In genomic region chr15:49620174-49620573, GRCh38 we compare ENCODE assay signal across 8 cellular contexts. TPM values are rescaled to one million over a fixed set of nuclear protein-coding genes. Genes with fewer than 3 reads are reported as not detected.
A peak's percentile ranks its signal among the peaks of the same experiment; 100 is the strongest.
DNase-seq lines count a peak whose midpoint lies in the region; ATAC-seq, FAIRE-seq and TF ChIP-seq lines count a peak whose summit lies in the region.

No MANE protein-coding gene starts in this region.

- DNase-seq in EH (ENCODE audit: low read depth) (peak; percentile 42), IMR-90 (peak; percentile 33), right cardiac atrium (no peak), skeletal muscle cell (ENCODE audit: low read depth) (no peak), GM19240 (ENCODE audit: insufficient read length, low spot score) (no peak), frontal cortex (ENCODE audit: low spot score in 2 of 2) (no peak), NCI-H2171 (lab: John Stamatoyannopoulos, UW) (no peak)
- DNase-seq in activated naive CD8-positive, alpha-beta T cell treated with anti-CD3 and anti-CD28 coated beads, Interleukin-2, amount 50 U/mL, for 24 hours = no peak

- peak overlapping the region; percentile 87; the same call in 1 of the 2 replicates for H3K4ac ChIP-seq in IMR-90 (ENCODE audit: low read depth, low read length)

- no peak overlapping the region for H2AK9ac ChIP-seq in IMR-90 (replicated peaks; ENCODE audit: low read depth, low read length, poor library complexity)

- peaks cover 2% of the 10 kb centered on the region; the same call in 1 of the 2 replicates for H3K36me3 ChIP-seq in IMR-90 (ENCODE audit: control insufficient read depth, insufficient read depth, low read length)

- in situ Hi-C loops in IMR-90 (cut with MboI; ENCODE audit: low sequenced_read_pairs) = loop anchor here (25.0 kb wide), 1 partner anchor 383 kb away; no protein-coding TSS in a partner anchor

- H3K14ac ChIP-seq in IMR-90 (replicated peaks; ENCODE audit: low read depth, low read length) = peak overlapping the region; percentile 96

- H3K27ac ChIP-seq in IMR-90 (ENCODE audit: insufficient read depth, low read length) = peak overlapping the region; percentile 68; the same call in 1 of the 2 replicates
- H3K27ac ChIP-seq in right cardiac atrium (ENCODE audit: low read length) = no peak overlapping the region

- POLR2A ChIA-PET in IMR-90 (lab: Charles Lee; ENCODE audit: unreplicated experiment) = no interaction called here

- CTCF ChIA-PET in IMR-90 (lab: Yijun Ruan, JAX) = no interaction called here

- H3K4me3 Mint-ChIP-seq in activated naive CD8-positive, alpha-beta T cell treated with anti-CD3 and anti-CD28 coated beads, Interleukin-2, amount 50 U/mL, for 24 hours = peak overlapping the region; percentile 96

- peak overlapping the region; percentile 77; the same call in 1 of the 2 replicates for H2BK20ac ChIP-seq in IMR-90 (ENCODE audit: low read depth, low read length)

- no peak overlapping the region for H2AK5ac ChIP-seq in IMR-90 (ENCODE audit: low read depth, low read length)

- H3K27me3 ChIP-seq in IMR-90 (ENCODE audit: control insufficient read depth, insufficient read depth, low read length) (no peaks in the 10 kb centered on the region), right cardiac atrium (ENCODE audit: control insufficient read depth, insufficient read depth) (no peaks in the 10 kb centered on the region)

- peak overlapping the region; percentile 88 for H2BK5ac ChIP-seq in IMR-90 (ENCODE audit: low read depth, low read length, poor library complexity, severe bottlenecking)

- H3K18ac ChIP-seq in IMR-90 (ENCODE audit: low read depth, low read length) = peak overlapping the region; percentile 81

- dilution Hi-C loops in IMR-90 (cut with HindIII; ENCODE audit: low sequenced_read_pairs, unreplicated experiment) = no loop called here

- H3K27me3 Mint-ChIP-seq in activated naive CD8-positive, alpha-beta T cell treated with anti-CD3 and anti-CD28 coated beads, Interleukin-2, amount 50 U/mL, for 24 hours = no peaks in the 10 kb centered on the region

- TF ChIP-seq POLR2A in IMR-90 (IDR thresholded peaks at IDR 0.05; ENCODE audit: low read depth, low read length) = no peak

- FAIRE-seq in frontal cortex (lab: Jason Lieb, UNC) = no peak

- peaks cover 12 to 30% of the 10 kb centered on the region in 2 experiments for H3K79me1 ChIP-seq in IMR-90 (ENCODE audit: low read depth in 1 of 2, low read length in 2 of 2)

- no peaks in the 10 kb centered on the region for H3K9me1 ChIP-seq in IMR-90 (ENCODE audit: insufficient read depth, low read length)

- peak overlapping the region; percentile 96 for H3K56ac ChIP-seq in IMR-90 (ENCODE audit: extremely low read depth, insufficient read depth, low read length)

- H4K91ac ChIP-seq in IMR-90 (ENCODE audit: insufficient read depth, low read depth, low read length) = 0 out of 2 replicates have a peak overlapping the region, but pooled peaks have one; percentile 14

- peak overlapping the region; percentile 95 for H3K27ac Mint-ChIP-seq in activated naive CD8-positive, alpha-beta T cell treated with anti-CD3 and anti-CD28 coated beads, Interleukin-2, amount 50 U/mL, for 24 hours

- peak overlapping the region; percentile 68; the same call in 1 of the 2 replicates for H3K9ac ChIP-seq in IMR-90 (ENCODE audit: low read depth, low read length)

- peak overlapping the region; percentile 84 for H4K5ac ChIP-seq in IMR-90 (ENCODE audit: low read depth, low read length)

- H2BK120ac ChIP-seq in IMR-90 (ENCODE audit: low read depth, low read length) = peak overlapping the region; percentile 86; the same call in 1 of the 2 replicates

- H3K36me3 Mint-ChIP-seq in activated naive CD8-positive, alpha-beta T cell treated with anti-CD3 and anti-CD28 coated beads, Interleukin-2, amount 50 U/mL, for 24 hours (ENCODE audit: low read depth) = peaks cover 21% of the 10 kb centered on the region

- H2AFZ ChIP-seq in IMR-90 (replicated peaks; ENCODE audit: low read length, poor library complexity) = no peak overlapping the region

- intact Hi-C loops in IMR-90 (cut with micrococcal nuclease) (loop anchor here (2.0 to 5.0 kb wide), 7 partner anchors 128 to 517 kb away; no protein-coding TSS in a partner anchor), right cardiac atrium (cut with DNase I) (loop anchor here in 1 of 4 donors (10.0 kb wide), 1 partner anchor 275 kb away; no protein-coding TSS in a partner anchor)

- peaks cover 8% of the 10 kb centered on the region for H3K9me3 Mint-ChIP-seq in activated naive CD8-positive, alpha-beta T cell treated with anti-CD3 and anti-CD28 coated beads, Interleukin-2, amount 50 U/mL, for 24 hours

- H3K9me3 ChIP-seq in IMR-90 (ENCODE audit: control insufficient read depth, insufficient read depth, low read length) (peaks cover 4% of the 10 kb centered on the region), right cardiac atrium (ENCODE audit: control insufficient read depth, low read length) (no peaks in the 10 kb centered on the region)

- BruUV-seq in IMR-90 (replicated peaks; lab: Mats Ljungman, UMichigan) = TSS peak; percentile 92

- peak overlapping the region; percentile 57 for H3K4me2 ChIP-seq in IMR-90 (ENCODE audit: low read depth, low read length)

- no peak for TF ChIP-seq CTCF in IMR-90 (conservative IDR thresholded peaks at IDR 0.05; ENCODE audit: low read depth, low read length)

- H3K23ac ChIP-seq in IMR-90 (ENCODE audit: low read depth, low read length) = peak overlapping the region; percentile 96

- ATAC-seq in IMR-90 (ENCODE audit: low read depth) = no peak
- no peak for ATAC-seq in activated naive CD8-positive, alpha-beta T cell treated with anti-CD3 and anti-CD28 coated beads, Interleukin-2, amount 50 U/mL, for 24 hours
- peak; percentile 48 to 69 for ATAC-seq in right cardiac atrium

- peaks cover 3% of the 10 kb centered on the region; the same call in 1 of the 2 replicates for H3K4me1 ChIP-seq in IMR-90 (ENCODE audit: control insufficient read depth, insufficient read depth, low read length)
- no peaks in the 10 kb centered on the region for H3K4me1 ChIP-seq in right cardiac atrium (ENCODE audit: control insufficient read depth, insufficient read depth, low read length)

- H3K4me3 ChIP-seq in IMR-90 (ENCODE audit: insufficient read depth, low read depth, low read length) = peak overlapping the region; percentile 58
- H3K4me3 ChIP-seq in right cardiac atrium (ENCODE audit: low read length) = peak overlapping the region; percentile 54
- peak overlapping the region; percentile 74 for H3K4me3 ChIP-seq in skeletal muscle cell (ENCODE audit: low read depth, low read length)

- no peak for TF ChIP-seq RAD21 in IMR-90 (IDR thresholded peaks at IDR 0.05; ENCODE audit: low read length)

- H4K8ac ChIP-seq in IMR-90 (ENCODE audit: low read depth in 2 of 2, low read length in 2 of 2) = peak overlapping the region; percentile 14 to 97

- no CpG with 5 or more reads among the region's 5 CpGs for WGBS in IMR-90 (ENCODE audit: extremely low coverage in 2 of 2, insufficient read length in 1 of 2), 2 experiments
- 2% methylated on average over 5 of the region's 5 CpGs for WGBS in right cardiac atrium

- H4K20me1 ChIP-seq in IMR-90 (ENCODE audit: insufficient read depth, low read length) = no peaks in the 10 kb centered on the region

- peaks cover 45% of the 10 kb centered on the region for H3K4me1 Mint-ChIP-seq in activated naive CD8-positive, alpha-beta T cell treated with anti-CD3 and anti-CD28 coated beads, Interleukin-2, amount 50 U/mL, for 24 hours

- H2BK15ac ChIP-seq in IMR-90 (ENCODE audit: low read depth, low read length) = peak overlapping the region; percentile 56; the same call in 1 of the 3 replicates

TF ChIP-seq in IMR-90, 13 proteins besides CTCF, POLR2A, EP300 and RAD21:
- no peak for TF ChIP-seq MAZ (IDR thresholded peaks at IDR 0.05; ENCODE audit: borderline replicate concordance, low read depth, low read length)
- peak; percentile 78 for TF ChIP-seq CEBPB (IDR thresholded peaks at IDR 0.05; ENCODE audit: low read depth, low read length)
TF ChIP-seq in IMR-90: peak in this region for 1.

RNA-seq across cellular contexts. Expression of gene FAM227B, which starts 0.4 kb away (rescaled TPM):
- total RNA-seq in IMR-90 (2012; rRNA removed) = 1.8 and 2.5 TPM in 2 replicates
- 2.6 and 3.0 TPM in 2 replicates for polyA plus RNA-seq in IMR-90 (2012; rRNA removed)
- 0.36 and 0.40 TPM in 2 replicates for polyA plus RNA-seq in IMR-90 (2012; cell fraction: cytosol; rRNA removed)
- 0.36 and 1.4 TPM in 2 replicates for polyA plus RNA-seq in IMR-90 (2012; cell fraction: nucleus; rRNA removed; ENCODE audit: low replicate concordance)
- 10 to 100 TPM in 3 of 4 donors, 1 to 10 TPM in 1; 9.8 to 19.2 (median 12.5) TPM for total RNA-seq in right cardiac atrium
- 10.9 TPM for polyA plus RNA-seq in right cardiac atrium
- 5.3 TPM for total RNA-seq in frontal cortex

RNA-seq across cellular contexts. Expression of gene DTWD1, which starts 0.7 kb away (rescaled TPM):
- total RNA-seq in IMR-90 (2012; rRNA removed) = 20.1 and 24.4 TPM in 2 replicates
- 12.6 and 19.9 TPM in 2 replicates for polyA plus RNA-seq in IMR-90 (2012; rRNA removed)
- 1.4 and 2.0 TPM in 2 replicates for polyA plus RNA-seq in IMR-90 (2012; cell fraction: cytosol; rRNA removed)
- 1.4 and 20.7 TPM in 2 replicates for polyA plus RNA-seq in IMR-90 (2012; cell fraction: nucleus; rRNA removed; ENCODE audit: low replicate concordance)
- 10 to 100 TPM; 23.4 to 31.2 (median 26.8) TPM for total RNA-seq in right cardiac atrium
- 14.0 TPM for polyA plus RNA-seq in right cardiac atrium
- total RNA-seq in frontal cortex = 34.2 TPM

Comparison
In these comparisons a context has a peak if more than half of its experiments do, and no peak if none do; other contexts are left out.
1. DNase-seq: peak in EH (single experiment) and IMR-90 (single experiment); none in activated naive CD8-positive, alpha-beta T cell treated with anti-CD3 and anti-CD28 coated beads, Interleukin-2, amount 50 U/mL, for 24 hours (single experiment), right cardiac atrium (0 of 3), skeletal muscle cell (single experiment), GM19240 (single experiment), frontal cortex (0 of 2) and NCI-H2171 (single experiment).
2. ATAC-seq: peak in right cardiac atrium (2 of 2); none in IMR-90 (single experiment) and activated naive CD8-positive, alpha-beta T cell treated with anti-CD3 and anti-CD28 coated beads, Interleukin-2, amount 50 U/mL, for 24 hours (single experiment).
3. Peak in every context shown above with its lines, with median percentiles within 50 percentile points of each other: H3K4me3 ChIP-seq.